In the genomic region with DNA sequence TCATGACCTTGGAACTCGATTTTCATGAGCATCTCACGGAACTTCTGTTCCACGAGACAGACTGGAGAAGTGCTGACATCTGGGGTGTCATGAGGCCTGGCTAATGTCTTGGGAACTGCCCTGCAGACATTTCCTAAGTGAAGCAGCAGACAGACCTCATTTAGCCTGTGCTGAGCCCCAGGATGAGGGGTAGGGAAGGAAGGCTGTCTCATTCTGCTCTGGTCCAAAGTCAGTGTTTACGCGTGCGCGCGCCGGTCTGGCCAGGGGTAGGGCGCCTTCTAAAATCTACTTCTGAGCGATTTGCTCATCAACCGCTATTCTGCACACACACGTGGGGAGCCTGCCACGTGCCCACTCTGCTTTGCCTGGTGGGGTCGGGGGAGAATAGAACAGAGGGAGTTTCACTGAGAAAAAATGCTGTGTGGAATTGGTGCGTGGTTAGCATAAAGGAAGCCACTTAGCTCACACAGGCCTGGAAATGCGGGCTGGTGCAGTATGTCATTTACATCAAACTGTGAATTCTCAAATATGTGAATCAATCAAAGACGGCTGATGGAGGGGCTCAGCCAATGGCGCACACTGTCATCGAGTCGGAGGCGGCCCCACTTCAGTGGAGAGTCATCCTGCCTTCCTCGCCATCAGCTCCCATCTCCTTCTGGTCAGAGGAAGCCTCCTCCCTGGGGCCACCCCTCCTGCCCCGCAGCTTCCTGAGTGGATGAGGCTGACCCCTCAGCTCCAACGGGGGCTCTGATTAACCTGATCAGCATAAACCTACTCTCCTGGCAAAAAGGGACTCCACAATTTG, we compare ENCODE assay signal across 11 cellular contexts.
"Had no signal": no experiment of that assay in that cellular context is flagged by ENCODE, and none has a peak within 500 bp of the region (broad histone marks: within the 10 kb centered on the region; RNA-seq: fewer than 3 reads in every experiment).

No MANE protein-coding gene starts in this region.

- H3K9ac ChIP-seq: parathyroid adenoma had no signal

- H3K9me3 ChIP-seq: adrenal gland, left ventricle myocardium inferior, tibial nerve had no signal

- H3K27me3 ChIP-seq: adrenal gland, foreskin keratinocyte, tibial nerve had no signal

- H2AFZ ChIP-seq: parathyroid adenoma had no signal

- DNase-seq: activated naive CD4-positive, alpha-beta T cell treated with anti-CD3 and anti-CD28 coated beads, Interleukin-2, amount 50 U/mL, for 16 hours; dermis blood vessel endothelial cell; foreskin keratinocyte; left ventricle myocardium inferior; retina; SHP77 treated with DMSO at 0.1 percent for 48 hours had no signal

- H3K79me2 ChIP-seq: parathyroid adenoma had no signal

- ATAC-seq: foreskin keratinocyte had no signal

- H3K4me3 ChIP-seq: adrenal gland, left ventricle myocardium inferior, tibial nerve had no signal

- H3K4me1 ChIP-seq: adrenal gland, foreskin keratinocyte, left ventricle myocardium inferior, parathyroid adenoma, tibial nerve had no signal

- H3K27ac ChIP-seq: adrenal gland, foreskin keratinocyte, left ventricle myocardium inferior, parathyroid adenoma, tibial nerve had no signal

- FAIRE-seq: endometrium, islet of Langerhans had no signal

- H3K36me3 ChIP-seq: adrenal gland, left ventricle myocardium inferior, tibial nerve had no signal
